In the genomic region with DNA sequence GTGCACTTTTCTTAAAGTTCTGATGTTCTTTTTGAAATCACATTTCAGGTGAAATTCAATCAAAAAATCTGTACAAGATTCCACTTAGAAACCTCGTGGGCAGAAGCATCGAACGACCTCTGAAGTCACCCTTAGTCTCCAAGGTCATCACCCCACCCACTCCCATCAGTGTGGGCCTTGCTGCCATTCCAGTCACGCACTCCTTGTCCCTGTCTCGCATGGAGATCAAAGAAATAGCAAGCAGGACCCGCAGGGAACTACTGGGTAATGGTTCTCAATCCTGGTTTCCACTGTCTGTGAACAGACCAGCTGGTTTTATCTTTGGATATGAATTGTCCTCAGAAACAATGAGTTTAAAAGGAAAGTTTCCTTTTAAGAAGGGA, we compare ENCODE assay signal across 11 cellular contexts. TPM values are rescaled to one million over a fixed set of nuclear protein-coding genes. Genes with fewer than 3 reads are reported as not detected.
A peak's percentile ranks its signal among the peaks of the same experiment; 100 is the strongest.
DNase-seq lines count a peak whose midpoint lies in the region; ATAC-seq and TF ChIP-seq lines count a peak whose summit lies in the region.
"Had no signal": no experiment of that assay in that cellular context is flagged by ENCODE, and none has a peak within 500 bp of the region (broad histone marks: within the 10 kb centered on the region; RNA-seq: fewer than 3 reads in every experiment).

No MANE protein-coding gene starts in this region.

- H3K14ac ChIP-seq in mesenchymal stem cell (ENCODE audit: low read length in 2 of 2) = no peak overlapping the region

- H3K9me3 ChIP-seq in breast epithelium (no peaks in the 10 kb centered on the region), mesenchymal stem cell (ENCODE audit: control insufficient read depth, low read length) (no peaks in the 10 kb centered on the region), thyroid gland (no peaks in the 10 kb centered on the region)
- H3K9me3 ChIP-seq: HAP-1, upper lobe of right lung had no signal

- H3K4me3 ChIP-seq in breast epithelium = no peak overlapping the region
- H3K4me3 ChIP-seq in mesenchymal stem cell (ENCODE audit: insufficient read depth in 1 of 2, low read depth in 1 of 2, low read length in 2 of 2) = no peak overlapping the region
- H3K4me3 ChIP-seq in thyroid gland (replicated peaks in 1 of 3) = no peak overlapping the region
- H3K4me3 ChIP-seq: HAP-1, upper lobe of right lung had no signal

- H3K4me1 ChIP-seq in breast epithelium (no peaks in the 10 kb centered on the region), mesenchymal stem cell (ENCODE audit: control insufficient read depth, insufficient read depth, low read depth, low read length) (peaks cover 20% of the 10 kb centered on the region), thyroid gland (peaks cover 6 to 7% of the 10 kb centered on the region in 2 donors)
- H3K4me1 ChIP-seq: upper lobe of right lung had no signal

- ATAC-seq in activated naive CD8-positive, alpha-beta T cell treated with anti-CD3 and anti-CD28 coated beads, Interleukin-2, amount 10 ng/mL, durations not matched to agents 7 days and 5 days (ENCODE audit: low read depth) = peak; percentile 4
- no peak for ATAC-seq in HG02852 (IDR thresholded peaks at IDR 0.05; ENCODE audit: unreplicated experiment)
- ATAC-seq in GM18517 (IDR thresholded peaks at IDR 0.05; ENCODE audit: unreplicated experiment) = no peak

- WGBS in mesenchymal stem cell = 63% methylated on average over 6 of the region's 6 CpGs
- WGBS in thyroid gland, 2 donors = 56 to 57% methylated on average over 6 of the region's 6 CpGs

- H3K36me3 Mint-ChIP-seq in MCF 10A (ENCODE audit: insufficient read depth, unreplicated experiment) (no peaks in the 10 kb centered on the region), type B pancreatic cell (no peaks in the 10 kb centered on the region)
- H3K36me3 Mint-ChIP-seq in activated naive CD8-positive, alpha-beta T cell treated with anti-CD3 and anti-CD28 coated beads, Interleukin-2, amount 10 ng/mL, durations not matched to agents 7 days and 5 days = no peaks in the 10 kb centered on the region

- H2BK12ac ChIP-seq in mesenchymal stem cell (ENCODE audit: low read length in 2 of 2) = no peak overlapping the region

- H2AFZ ChIP-seq in mesenchymal stem cell (ENCODE audit: low read depth, low read length) = no peak overlapping the region

- POLR2A ChIA-PET in MCF 10A (lab: Yijun Ruan, JAX) = interaction anchor here (1.0 to 2.6 kb wide), 8 partner anchors 8 to 424 kb away, joined by 3 to 16 read pairs (median 4); a partner anchor contains a TSS
- POLR2A ChIA-PET in activated naive CD8-positive, alpha-beta T cell treated with anti-CD3 and anti-CD28 coated beads, Interleukin-2, amount 10 ng/mL, durations not matched to agents 7 days and 5 days (lab: Charles Lee) = interaction anchor here (0.6 to 1.6 kb wide), 5 partner anchors 8 to 69 kb away, joined by 3 to 9 read pairs (median 4); a partner anchor contains a TSS

- H3K79me1 ChIP-seq in mesenchymal stem cell (replicated peaks; ENCODE audit: low read length, poor library complexity, severe bottlenecking) = no peaks in the 10 kb centered on the region

- H3K27ac Mint-ChIP-seq in MCF 10A (ENCODE audit: low read depth, unreplicated experiment) (peak overlapping the region; percentile 77), type B pancreatic cell (peak overlapping the region; percentile 89)
- no peak overlapping the region for H3K27ac Mint-ChIP-seq in activated naive CD8-positive, alpha-beta T cell treated with anti-CD3 and anti-CD28 coated beads, Interleukin-2, amount 10 ng/mL, durations not matched to agents 7 days and 5 days
- H3K27ac Mint-ChIP-seq: activated B cell treated with CpG ODN at 0.5 μM for 24 hours had no signal

- H3K18ac ChIP-seq in mesenchymal stem cell (ENCODE audit: low read depth in 1 of 2, low read length in 2 of 2) = peak overlapping the region in 1 of 2 experiments; percentile 38

- H3K4me1 Mint-ChIP-seq in MCF 10A (ENCODE audit: insufficient read depth, unreplicated experiment) (peaks cover 14% of the 10 kb centered on the region), type B pancreatic cell (ENCODE audit: unreplicated experiment) (peaks cover 39% of the 10 kb centered on the region)
- H3K4me1 Mint-ChIP-seq in activated naive CD8-positive, alpha-beta T cell treated with anti-CD3 and anti-CD28 coated beads, Interleukin-2, amount 10 ng/mL, durations not matched to agents 7 days and 5 days = peaks cover 28% of the 10 kb centered on the region

- DNase-seq in MCF 10A (ENCODE audit: unreplicated experiment) = no peak
- no peak for DNase-seq in breast epithelium (ENCODE audit: low spot score in 2 of 2)
- DNase-seq in activated naive CD8-positive, alpha-beta T cell treated with anti-CD3 and anti-CD28 coated beads, Interleukin-2, amount 10 ng/mL, durations not matched to agents 7 days and 5 days = no peak
- peak; percentile 15 for DNase-seq in mesenchymal stem cell
- DNase-seq in type B pancreatic cell (ENCODE audit: extremely low spot score, unreplicated experiment) = no peak
- no peak for DNase-seq in thyroid gland
- DNase-seq: activated B cell treated with CpG ODN at 0.5 μM for 24 hours had no signal

- intact Hi-C loops in MCF 10A (cut with micrococcal nuclease) = no loop called here
- intact Hi-C loops in breast epithelium (cut with DNase I; ENCODE audit: low total_unique reads) = no loop called here
- intact Hi-C loops in thyroid gland (cut with DNase I) = no loop called here

- H2BK15ac ChIP-seq in mesenchymal stem cell (ENCODE audit: low read depth, poor library complexity, severe bottlenecking) = peak overlapping the region; percentile 30

- H3K27ac ChIP-seq in breast epithelium (no peak overlapping the region), mesenchymal stem cell (ENCODE audit: low read length, poor library complexity, severe bottlenecking) (peak overlapping the region; percentile 57), thyroid gland (no peak overlapping the region)
- H3K27ac ChIP-seq: upper lobe of right lung had no signal

- no peak overlapping the region for H2BK5ac ChIP-seq in mesenchymal stem cell (ENCODE audit: low read depth, low read length, poor library complexity, severe bottlenecking)

- no peak overlapping the region for H2BK120ac ChIP-seq in mesenchymal stem cell (ENCODE audit: low read depth, low read length)

- peak overlapping the region; percentile 20 for H3K4me2 ChIP-seq in mesenchymal stem cell (ENCODE audit: low read length, poor library complexity, severe bottlenecking)

- no peak for TF ChIP-seq POLR2A in breast epithelium (IDR thresholded peaks at IDR 0.05)
- TF ChIP-seq POLR2A in thyroid gland (IDR thresholded peaks at IDR 0.05) = no peak

- H4K91ac ChIP-seq in mesenchymal stem cell (ENCODE audit: low read length) = no peak overlapping the region

- H3K36me3 ChIP-seq in breast epithelium (no peaks in the 10 kb centered on the region), mesenchymal stem cell (ENCODE audit: control insufficient read depth in 1 of 2, insufficient read depth in 2 of 2, low read depth in 1 of 2, low read length in 2 of 2) (no peaks in the 10 kb centered on the region), thyroid gland (no peaks in the 10 kb centered on the region)
- H3K36me3 ChIP-seq: HAP-1, upper lobe of right lung had no signal

- TF ChIP-seq CTCF in MCF 10A (IDR thresholded peaks at IDR 0.05; ENCODE audit: unreplicated experiment) (no peak), breast epithelium (IDR thresholded peaks at IDR 0.05) (no peak), type B pancreatic cell (conservative IDR thresholded peaks at IDR 0.05) (no peak), thyroid gland (IDR thresholded peaks at IDR 0.05) (no peak)

- no peak overlapping the region for H3K4ac ChIP-seq in mesenchymal stem cell (ENCODE audit: low read depth in 1 of 2, low read length in 2 of 2)

- H2AK5ac ChIP-seq in mesenchymal stem cell (ENCODE audit: low read length, severe bottlenecking) = no peak overlapping the region

- H3K4me3 Mint-ChIP-seq in MCF 10A (ENCODE audit: unreplicated experiment) (peak overlapping the region; percentile 14), type B pancreatic cell (peak overlapping the region; percentile 32)
- peak overlapping the region; percentile 20 for H3K4me3 Mint-ChIP-seq in activated naive CD8-positive, alpha-beta T cell treated with anti-CD3 and anti-CD28 coated beads, Interleukin-2, amount 10 ng/mL, durations not matched to agents 7 days and 5 days
- H3K4me3 Mint-ChIP-seq: activated B cell treated with CpG ODN at 0.5 μM for 24 hours had no signal

- H3K27me3 ChIP-seq in breast epithelium (no peaks in the 10 kb centered on the region), mesenchymal stem cell (ENCODE audit: control insufficient read depth in 1 of 2, insufficient read depth in 1 of 2, low read length in 2 of 2) (peaks cover 18 to 89% of the 10 kb centered on the region in 2 experiments), thyroid gland (no peaks in the 10 kb centered on the region)
- H3K27me3 ChIP-seq: upper lobe of right lung had no signal

- no peaks in the 10 kb centered on the region for H3K27me3 Mint-ChIP-seq in MCF 10A (ENCODE audit: insufficient read depth, unreplicated experiment)
- H3K27me3 Mint-ChIP-seq in activated naive CD8-positive, alpha-beta T cell treated with anti-CD3 and anti-CD28 coated beads, Interleukin-2, amount 10 ng/mL, durations not matched to agents 7 days and 5 days = peaks cover 73% of the 10 kb centered on the region
- no peaks in the 10 kb centered on the region for H3K27me3 Mint-ChIP-seq in type B pancreatic cell

- H3K9ac ChIP-seq in mesenchymal stem cell (ENCODE audit: low read length) = peak overlapping the region; percentile 46

- no peak overlapping the region for H3K23ac ChIP-seq in mesenchymal stem cell (ENCODE audit: low read length in 2 of 2)

- CTCF ChIA-PET in MCF 10A (lab: Yijun Ruan, JAX) = interaction anchor here (0.6 to 1.4 kb wide), 6 partner anchors 8 to 647 kb away, joined by 3 to 5 read pairs (median 4); a partner anchor contains a TSS

- H3K9me3 Mint-ChIP-seq in MCF 10A (ENCODE audit: unreplicated experiment) = no peaks in the 10 kb centered on the region
- no peaks in the 10 kb centered on the region for H3K9me3 Mint-ChIP-seq in activated naive CD8-positive, alpha-beta T cell treated with anti-CD3 and anti-CD28 coated beads, Interleukin-2, amount 10 ng/mL, durations not matched to agents 7 days and 5 days
- H3K9me3 Mint-ChIP-seq in type B pancreatic cell = no peaks in the 10 kb centered on the region
- H3K9me3 Mint-ChIP-seq: activated B cell treated with CpG ODN at 0.5 μM for 24 hours had no signal

- TSS peak; percentile 73 for BruUV-seq in MCF 10A (replicated peaks; lab: Mats Ljungman, UMichigan)

- no peak overlapping the region for H4K8ac ChIP-seq in mesenchymal stem cell (ENCODE audit: low read length)

RNA-seq across cellular contexts. Expression of a gene that starts 8.1 kb away (rescaled TPM):
- total RNA-seq in MCF 10A (2022) (13.7 and 14.0 TPM in 2 replicates), breast epithelium (10 to 100 TPM; 17.7 to 38.7 (median 20.9) TPM), type B pancreatic cell (ENCODE audit: low replicate concordance) (40.2 and 53.1 TPM in 2 replicates), thyroid gland (10 to 100 TPM; 25.4 to 38.2 (median 29.9) TPM)
- total RNA-seq in activated naive CD8-positive, alpha-beta T cell treated with anti-CD3 and anti-CD28 coated beads, Interleukin-2, amount 10 ng/mL, durations not matched to agents 7 days and 5 days = 1 to 10 TPM; 3.4 to 4.1 TPM
- polyA plus RNA-seq in mesenchymal stem cell (2013, experiment 1 of 2) = 6.3 TPM
- 6.8 TPM for polyA plus RNA-seq in mesenchymal stem cell (2013, experiment 2 of 2)

RNA-seq across cellular contexts. Expression of a gene that starts 35.3 kb away (rescaled TPM):
- total RNA-seq in MCF 10A (2022) (7.9 and 9.3 TPM in 2 replicates), breast epithelium (10 to 100 TPM in 2 of 3 donors, 1 to 10 TPM in 1; 7.7 to 16.7 (median 16.0) TPM), type B pancreatic cell (ENCODE audit: low replicate concordance) (14.1 and 18.7 TPM in 2 replicates), thyroid gland (10 to 100 TPM; 10.6 to 19.4 (median 15.9) TPM)
- total RNA-seq in activated naive CD8-positive, alpha-beta T cell treated with anti-CD3 and anti-CD28 coated beads, Interleukin-2, amount 10 ng/mL, durations not matched to agents 7 days and 5 days = 10 to 100 TPM; 14.2 to 15.0 TPM
- polyA plus RNA-seq in mesenchymal stem cell (2013, experiment 1 of 2) = 3.0 TPM
- 3.0 TPM for polyA plus RNA-seq in mesenchymal stem cell (2013, experiment 2 of 2)
